ENCODE assay signal across 9 cellular contexts in genomic region chr6:43629505-43630300, GRCh38. TPM values are rescaled to one million over a fixed set of nuclear protein-coding genes. Genes with fewer than 3 reads are reported as not detected.
DNase-seq lines count a peak whose midpoint lies in the region; ATAC-seq and TF ChIP-seq lines count a peak whose summit lies in the region.
"Had no signal": no experiment of that assay in that cellular context is flagged by ENCODE, and none has a peak within 500 bp of the region (broad histone marks: within the 10 kb centered on the region; RNA-seq: fewer than 3 reads in every experiment).

No MANE protein-coding gene starts in this region.

- DNase-seq in AG09319 (ENCODE audit: extremely low read depth, low read depth): peak; percentile 95
- peak; percentile 98 for DNase-seq in NCI-H345 (lab: John Stamatoyannopoulos, UW)
- peak; percentile 57 to 74 (median 62) for DNase-seq in activated CD4-positive, CD25-positive, alpha-beta regulatory T cell (lab: John Stamatoyannopoulos, UW)
- DNase-seq in central memory CD4-positive, alpha-beta T cell: peak; percentile 84
- DNase-seq in inferior parietal cortex (ENCODE audit: extremely low spot score): peak; percentile 95
- peak; percentile 96 for DNase-seq in spleen

- H3K4me1 ChIP-seq in spleen: peaks cover 10 to 46% (median 35%) of the 10 kb centered on the region in 6 donors

- H3K27me3 ChIP-seq in spleen (replicated peaks in 1 of 7): no peaks in the 10 kb centered on the region

- WGBS in spleen, 5 donors: 0 to 1% (median 1%) methylated on average over 30 to 41 of the region's 41 CpGs

- ATAC-seq in GM19025 (IDR thresholded peaks at IDR 0.05; ENCODE audit: low read depth, unreplicated experiment) (peak; percentile 51), HG03280 (IDR thresholded peaks at IDR 0.05; ENCODE audit: unreplicated experiment) (peak; percentile 64)

- peak overlapping the region; percentile 94 to 99 (median 97) for H3K27ac ChIP-seq in spleen

- H3K36me3 ChIP-seq in spleen: peaks cover 0 to 19% (median 15%) of the 10 kb centered on the region in 6 donors

- intact Hi-C loops in spleen (cut with DNase I; ENCODE audit: low total_unique reads): no loop called here

- no peaks in the 10 kb centered on the region for H3K9me3 ChIP-seq in spleen

- TF ChIP-seq CTCF in AG09319 (IDR thresholded peaks at IDR 0.05; ENCODE audit: low read depth, low read length) (no peak), spleen (IDR thresholded peaks at IDR 0.05 in 8 of 11, conservative IDR thresholded peaks at IDR 0.05 in 3 of 11) (no peak)

- TF ChIP-seq POLR2A in spleen (IDR thresholded peaks at IDR 0.05): peak in 2 of 3 donors; percentile 39 to 89

- peak overlapping the region; percentile 72 to 91 (median 82) for H3K4me3 ChIP-seq in spleen

RNA-seq across cellular contexts. Expression of gene GTPBP2, which starts 0.6 kb away (rescaled TPM):
- 100 to 1,000 TPM in 1 of 7 donors, 10 to 100 TPM in 6; 56.8 to 100 (median 72.0) TPM for total RNA-seq in spleen
- polyA plus RNA-seq in spleen: 10 to 100 TPM; 29.6 to 52.3 (median 43.9) TPM

RNA-seq across cellular contexts. Expression of gene MAD2L1BP, which starts 5.9 kb away (rescaled TPM):
- 10 to 100 TPM; 18.9 to 33.4 (median 22.2) TPM for total RNA-seq in spleen
- 10 to 100 TPM; 19.0 to 23.2 (median 19.8) TPM for polyA plus RNA-seq in spleen

RNA-seq across cellular contexts. Expression of gene RSPH9, which starts 15.1 kb away (rescaled TPM):
- total RNA-seq in spleen: under 1 TPM in 4 of 7 donors, not detected in 3; 0.18 to 0.63 (median 0.26) TPM
- under 1 TPM; 0.17 to 0.35 (median 0.20) TPM for polyA plus RNA-seq in spleen
- total RNA-seq: T-helper 2 cell treated with Interferon-gamma antibody and Interleukin-4, amounts not matched to agents 100 ng/mL and 5 ng/mL, for 36 hours had no signal

RNA-seq across cellular contexts. Expression of gene POLH, which starts 53.7 kb away (rescaled TPM):
- total RNA-seq in spleen: 10 to 100 TPM; 10.5 to 23.0 (median 12.9) TPM
- 1 to 10 TPM; 4.1 to 5.2 (median 4.4) TPM for polyA plus RNA-seq in spleen

RNA-seq across cellular contexts. Expression of gene XPO5, which starts 53.9 kb away (rescaled TPM):
- 10 to 100 TPM; 20.4 to 33.1 (median 24.8) TPM for total RNA-seq in spleen
- polyA plus RNA-seq in spleen: 1 to 10 TPM; 7.1 to 9.4 (median 8.2) TPM

Comparison
In these comparisons a context has a peak if more than half of its experiments do, and no peak if none do; other contexts are left out.
1. Peak in every context shown above with its lines: DNase-seq, ATAC-seq, H3K4me3 ChIP-seq and H3K27ac ChIP-seq.